ENCODE assay signal across 28 cellular contexts in genomic region chr3:99071096-99071495, GRCh38.
"Had no signal": no experiment of that assay in that cellular context is flagged by ENCODE, and none has a peak within 500 bp of the region (broad histone marks: within the 10 kb centered on the region; RNA-seq: fewer than 3 reads in every experiment).

No MANE protein-coding gene starts in this region.

- H3K9me3 Mint-ChIP-seq: activated CD4-positive, alpha-beta memory T cell treated with anti-CD3 and anti-CD28 coated beads, Interleukin-2, amount 10 ng/mL, durations not matched to agents 7 days and 5 days; activated naive CD4-positive, alpha-beta T cell treated with anti-CD3 and anti-CD28 coated beads, Interleukin-2, amount 10 ng/mL, durations not matched to agents 7 days and 5 days had no signal

- H3K36me3 ChIP-seq: WERI-Rb-1 had no signal

- H3K27me3 Mint-ChIP-seq: activated CD4-positive, alpha-beta memory T cell treated with anti-CD3 and anti-CD28 coated beads, Interleukin-2, amount 10 ng/mL, durations not matched to agents 7 days and 5 days; activated CD8-positive, alpha-beta memory T cell treated with anti-CD3 and anti-CD28 coated beads, Interleukin-2, amount 10 ng/mL, durations not matched to agents 7 days and 5 days; activated naive CD4-positive, alpha-beta T cell treated with anti-CD3 and anti-CD28 coated beads, Interleukin-2, amount 10 ng/mL, durations not matched to agents 7 days and 5 days; activated naive CD8-positive, alpha-beta T cell treated with anti-CD3 and anti-CD28 coated beads, Interleukin-2, amount 50 U/mL, for 24 hours had no signal

- H3K4me1 Mint-ChIP-seq: activated CD4-positive, alpha-beta memory T cell treated with anti-CD3 and anti-CD28 coated beads, Interleukin-2, amount 10 ng/mL, durations not matched to agents 7 days and 5 days; activated CD8-positive, alpha-beta memory T cell treated with anti-CD3 and anti-CD28 coated beads, Interleukin-2, amount 10 ng/mL, durations not matched to agents 7 days and 5 days; activated naive CD4-positive, alpha-beta T cell treated with anti-CD3 and anti-CD28 coated beads, Interleukin-2, amount 10 ng/mL, durations not matched to agents 7 days and 5 days; activated naive CD8-positive, alpha-beta T cell treated with anti-CD3 and anti-CD28 coated beads, Interleukin-2, amount 50 U/mL, for 24 hours; brain had no signal

- DNase-seq: activated CD4-positive, alpha-beta memory T cell treated with anti-CD3 and anti-CD28 coated beads, Interleukin-2, amount 10 ng/mL, durations not matched to agents 7 days and 5 days; activated CD4-positive, alpha-beta T cell treated with anti-CD3 and anti-CD28 coated beads for 1 hour; activated CD4-positive, alpha-beta T cell treated with anti-CD3 and anti-CD28 coated beads for 48 hours; activated CD4-positive, CD25-positive, alpha-beta regulatory T cell; activated CD8-positive, alpha-beta memory T cell treated with anti-CD3 and anti-CD28 coated beads for 24 hours; activated CD8-positive, alpha-beta memory T cell treated with anti-CD3 and anti-CD28 coated beads, Interleukin-2, amount 10 ng/mL, durations not matched to agents 7 days and 5 days; activated CD8-positive, alpha-beta memory T cell treated with anti-CD3 and anti-CD28 coated beads, Interleukin-2, amount 50 U/mL, for 48 hours; activated effector memory CD4-positive, alpha-beta T cell treated with Interleukin-2 at 50 U/mL for 16 hours; activated naive CD4-positive, alpha-beta T cell treated with anti-CD3 and anti-CD28 coated beads, Interleukin-2, amount 10 ng/mL, durations not matched to agents 7 days and 5 days; activated naive CD8-positive, alpha-beta T cell treated with anti-CD3 and anti-CD28 coated beads, Interleukin-2, amount 50 U/mL, for 24 hours; activated T-cell treated with anti-CD3 and anti-CD28 coated beads, Interleukin-2, amount 50 U/mL, for 48 hours; NCI-H1092 treated with DMSO at 0.1 percent for 48 hours; NCI-H1417; NCI-H146; NCI-H187; NCI-H2081; NCI-H226; NCI-H446 treated with DMSO at 0.1 percent for 48 hours; NCI-H524 treated with DMSO at 0.1 percent for 48 hours; PC-9; SIG-M5; SW 1271; T1000; WERI-Rb-1 had no signal

- ATAC-seq: activated CD8-positive, alpha-beta memory T cell treated with anti-CD3 and anti-CD28 coated beads, Interleukin-2, amount 10 ng/mL, durations not matched to agents 7 days and 5 days; activated naive CD8-positive, alpha-beta T cell treated with anti-CD3 and anti-CD28 coated beads, Interleukin-2, amount 50 U/mL, for 24 hours; Right ventricle myocardium inferior; SK-N-SH treated with all-trans-retinoic acid at 6 μM for 48 hours had no signal

- H3K4me3 Mint-ChIP-seq: activated CD4-positive, alpha-beta memory T cell treated with anti-CD3 and anti-CD28 coated beads, Interleukin-2, amount 10 ng/mL, durations not matched to agents 7 days and 5 days; activated CD8-positive, alpha-beta memory T cell treated with anti-CD3 and anti-CD28 coated beads, Interleukin-2, amount 10 ng/mL, durations not matched to agents 7 days and 5 days; activated naive CD4-positive, alpha-beta T cell treated with anti-CD3 and anti-CD28 coated beads, Interleukin-2, amount 10 ng/mL, durations not matched to agents 7 days and 5 days; activated naive CD8-positive, alpha-beta T cell; activated naive CD8-positive, alpha-beta T cell treated with anti-CD3 and anti-CD28 coated beads, Interleukin-2, amount 50 U/mL, for 24 hours; brain had no signal

- H3K36me3 Mint-ChIP-seq: activated CD8-positive, alpha-beta memory T cell treated with anti-CD3 and anti-CD28 coated beads, Interleukin-2, amount 10 ng/mL, durations not matched to agents 7 days and 5 days; activated naive CD4-positive, alpha-beta T cell treated with anti-CD3 and anti-CD28 coated beads, Interleukin-2, amount 10 ng/mL, durations not matched to agents 7 days and 5 days; activated naive CD8-positive, alpha-beta T cell; brain had no signal

- H3K4me3 ChIP-seq: PC-9 had no signal

- H3K27ac Mint-ChIP-seq: activated CD4-positive, alpha-beta memory T cell treated with anti-CD3 and anti-CD28 coated beads, Interleukin-2, amount 10 ng/mL, durations not matched to agents 7 days and 5 days; activated CD8-positive, alpha-beta memory T cell treated with anti-CD3 and anti-CD28 coated beads, Interleukin-2, amount 10 ng/mL, durations not matched to agents 7 days and 5 days; activated naive CD4-positive, alpha-beta T cell treated with anti-CD3 and anti-CD28 coated beads, Interleukin-2, amount 10 ng/mL, durations not matched to agents 7 days and 5 days; activated naive CD8-positive, alpha-beta T cell; activated naive CD8-positive, alpha-beta T cell treated with anti-CD3 and anti-CD28 coated beads, Interleukin-2, amount 50 U/mL, for 24 hours; brain had no signal
